26 cellular contexts compared by ENCODE assay signal in the genomic region with DNA sequence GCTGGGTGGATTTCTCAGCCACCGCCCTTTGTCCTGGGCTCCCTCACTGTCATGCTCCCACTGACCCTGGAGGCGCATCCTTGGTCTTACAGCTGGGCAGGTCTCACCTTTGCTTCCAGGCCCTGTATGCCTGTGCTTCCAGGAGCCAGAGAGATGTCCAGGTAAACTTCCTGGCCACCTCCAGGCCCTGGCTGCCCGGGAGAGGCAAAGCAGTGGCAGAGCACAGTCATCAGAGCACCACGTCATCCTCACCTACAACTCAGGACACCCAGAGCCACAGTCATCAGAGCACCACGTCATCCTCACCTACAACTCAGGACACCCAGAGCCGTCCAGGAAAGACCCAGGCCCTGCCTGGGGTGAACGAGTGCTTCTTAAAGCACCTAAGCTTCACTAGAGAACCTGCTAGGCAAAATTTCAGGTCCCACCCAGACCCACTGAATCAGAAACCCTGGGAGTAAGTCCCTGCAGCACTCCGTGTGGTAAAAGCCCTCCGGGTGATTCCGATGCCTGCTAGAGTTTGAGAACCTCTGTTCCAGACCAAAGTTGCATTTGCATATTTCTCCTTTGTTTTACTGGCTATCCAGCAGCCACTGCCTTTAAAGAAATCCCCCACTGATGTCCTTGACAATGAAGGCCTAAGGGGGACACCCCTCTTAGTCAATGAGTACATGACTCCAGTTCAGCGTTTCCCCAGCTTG.
DNase-seq lines count a peak whose midpoint lies in the region; ATAC-seq and TF ChIP-seq lines count a peak whose summit lies in the region.
"Had no signal": no experiment of that assay in that cellular context is flagged by ENCODE, and none has a peak within 500 bp of the region (broad histone marks: within the 10 kb centered on the region; RNA-seq: fewer than 3 reads in every experiment).

No MANE protein-coding gene starts in this region.

- BruUV-seq in A673 (replicated peaks; lab: Mats Ljungman, UMichigan) = no TSS peak

- POLR2A ChIA-PET in A673 (lab: Charles Lee; ENCODE audit: low non-redundant PET) = no interaction called here

- no peak overlapping the region for H3K9ac ChIP-seq in H9 (ENCODE audit: extremely low read depth, insufficient read length, low read length)

- peaks cover 6% of the 10 kb centered on the region; the same call in 1 of the 2 replicates for H3K4me1 ChIP-seq in H9 (ENCODE audit: insufficient read depth, low read length)
- no peaks in the 10 kb centered on the region for H3K4me1 ChIP-seq in A673 (ENCODE audit: insufficient read depth, low read length, poor library complexity, severe bottlenecking)
- H3K4me1 ChIP-seq in effector memory CD4-positive, alpha-beta T cell (ENCODE audit: control insufficient read depth, insufficient read depth, low read length, poor library complexity, severe bottlenecking) = no peaks in the 10 kb centered on the region
- H3K4me1 ChIP-seq: body of pancreas had no signal

- H3K27ac ChIP-seq in H9 (ENCODE audit: insufficient read length, low read depth, low read length) (no peak overlapping the region), skin epidermis (peak overlapping the region in 11 of 21 experiments; percentile 2 to 48 (median 32)), A673 (ENCODE audit: low read depth, low read length, poor library complexity, severe bottlenecking) (no peak overlapping the region)
- no peak overlapping the region for H3K27ac ChIP-seq in effector memory CD4-positive, alpha-beta T cell (ENCODE audit: insufficient read depth, low read length, poor library complexity, severe bottlenecking)
- H3K27ac ChIP-seq: body of pancreas had no signal

- no peak overlapping the region for H3K4ac ChIP-seq in H9 (ENCODE audit: low read depth, low read length)

- H2BK120ac ChIP-seq in H9 (ENCODE audit: low read depth, low read length, poor library complexity, severe bottlenecking) = no peak overlapping the region

- no peak overlapping the region for H4K8ac ChIP-seq in H9 (replicated peaks; ENCODE audit: insufficient read length, low read depth, low read length)

- no peaks in the 10 kb centered on the region; the same call in 1 of the 2 replicates for H3K79me2 ChIP-seq in H9 (ENCODE audit: insufficient read depth, low read length)

- no CpG with 5 or more reads among the region's 11 CpGs for WGBS in H9 (ENCODE audit: extremely low coverage, insufficient read length, low lambda C conversion rate)

- H2AFZ ChIP-seq in H9 (ENCODE audit: low read length) = no peak overlapping the region

- peak overlapping the region; percentile 75 to 92 (median 81); a peak in 5 of 7 replicates for H3K27ac Mint-ChIP-seq in H9
- H3K27ac Mint-ChIP-seq in central memory CD8-positive, alpha-beta T cell (ENCODE audit: low read depth) = peak overlapping the region; percentile 39
- H3K27ac Mint-ChIP-seq: activated CD8-positive, alpha-beta memory T cell treated with anti-CD3 and anti-CD28 coated beads, Interleukin-2, amount 10 ng/mL, durations not matched to agents 7 days and 5 days; activated naive CD8-positive, alpha-beta T cell treated with anti-CD3 and anti-CD28 coated beads, Interleukin-2, amount 10 ng/mL, durations not matched to agents 7 days and 5 days; activated T-helper 17 cell treated with anti-CD3 and anti-CD28 coated beads, Interleukin-2, amount 50 U/mL, for 72 hours; CD4-positive, alpha-beta T cell; T-cell had no signal

- peaks cover 46 to 53% of the 10 kb centered on the region in 2 experiments for H3K4me1 Mint-ChIP-seq in H9
- H3K4me1 Mint-ChIP-seq in central memory CD8-positive, alpha-beta T cell = peaks cover 19% of the 10 kb centered on the region
- H3K4me1 Mint-ChIP-seq: activated CD8-positive, alpha-beta memory T cell treated with anti-CD3 and anti-CD28 coated beads, Interleukin-2, amount 10 ng/mL, durations not matched to agents 7 days and 5 days; activated T-helper 17 cell treated with anti-CD3 and anti-CD28 coated beads, Interleukin-2, amount 50 U/mL, for 72 hours had no signal

- no peak overlapping the region for H3K4me2 ChIP-seq in H9 (ENCODE audit: insufficient read depth, insufficient read length, low read length)

- H3K27me3 ChIP-seq in H9 (ENCODE audit: insufficient read depth, low read length) (no peaks in the 10 kb centered on the region), A673 (replicated peaks; ENCODE audit: insufficient read depth, low read depth, low read length, poor library complexity) (no peaks in the 10 kb centered on the region)
- no peaks in the 10 kb centered on the region for H3K27me3 ChIP-seq in effector memory CD4-positive, alpha-beta T cell (replicated peaks; ENCODE audit: control insufficient read depth, insufficient read depth, low read length, poor library complexity, severe bottlenecking)
- H3K27me3 ChIP-seq: body of pancreas, uterus had no signal

- H4K91ac ChIP-seq in H9 (ENCODE audit: insufficient read length, low read depth, low read length) = no peak overlapping the region

- H3K4me3 ChIP-seq in skin epidermis (no peak overlapping the region), A673 (ENCODE audit: low read depth, low read length, poor library complexity, severe bottlenecking) (no peak overlapping the region)
- no peak overlapping the region for H3K4me3 ChIP-seq in effector memory CD4-positive, alpha-beta T cell (ENCODE audit: insufficient read depth, low read depth, low read length, poor library complexity, severe bottlenecking)
- H3K4me3 ChIP-seq: body of pancreas, K562, uterus had no signal

- H3K9me3 ChIP-seq in H9 (ENCODE audit: control insufficient read depth, low read depth, low read length) (no peaks in the 10 kb centered on the region), A673 (ENCODE audit: low read depth, low read length, poor library complexity, severe bottlenecking) (no peaks in the 10 kb centered on the region)
- no peaks in the 10 kb centered on the region for H3K9me3 ChIP-seq in effector memory CD4-positive, alpha-beta T cell (ENCODE audit: control insufficient read depth, low read length)
- H3K9me3 ChIP-seq: body of pancreas, uterus had no signal

- H3K18ac ChIP-seq in H9 (ENCODE audit: insufficient read length, low read depth, low read length) = no peak overlapping the region

- DNase-seq in H9 = no peak
- DNase-seq in central memory CD8-positive, alpha-beta T cell (ENCODE audit: low spot score in 2 of 2) = no peak
- DNase-seq in kidney tubule cell (ENCODE audit: low spot score) = peak; percentile 45
- no peak for DNase-seq in A673 (ENCODE audit: low spot score)
- DNase-seq in effector memory CD4-positive, alpha-beta T cell = no peak
- DNase-seq in stimulated activated CD4-positive, alpha-beta T cell treated with anti-CD3 and anti-CD28 coated beads, Interleukin-2, amount 100 ng/mL, for 48 hours = no peak
- DNase-seq: activated CD4-positive, alpha-beta T cell treated with anti-CD3 and anti-CD28 coated beads for 4 hours; activated CD8-positive, alpha-beta memory T cell treated with anti-CD3 and anti-CD28 coated beads, Interleukin-2, amount 10 ng/mL, durations not matched to agents 7 days and 5 days; activated naive CD8-positive, alpha-beta T cell treated with anti-CD3 and anti-CD28 coated beads, Interleukin-2, amount 10 ng/mL, durations not matched to agents 7 days and 5 days; body of pancreas; CD4-positive, alpha-beta T cell; cortex of kidney; DMS53; foreskin fibroblast; hypothalamus; OCI-M1; SHP77 treated with DMSO at 0.1 percent for 48 hours; stimulated activated CD4-positive, alpha-beta T cell treated with anti-CD3 and anti-CD28 coated beads, Interleukin-4, amount 100 ng/mL, for 4 hours; substantia nigra; T-cell; uterus had no signal

- no peaks in the 10 kb centered on the region for H4K20me1 ChIP-seq in H9 (ENCODE audit: control insufficient read depth, insufficient read depth, insufficient read length)

- CTCF ChIA-PET in A673 (lab: Charles Lee) = no interaction called here

- TF ChIP-seq CTCF in H9 (conservative IDR thresholded peaks at IDR 0.05) (no peak), A673 (conservative IDR thresholded peaks at IDR 0.05; ENCODE audit: low read depth, low read length) (no peak)

- H3K36me3 Mint-ChIP-seq in H9 (ENCODE audit: insufficient read depth in 1 of 3, low read depth in 3 of 3) = peaks cover 4 to 60% (median 16%) of the 10 kb centered on the region in 3 experiments; a peak in 6 of 7 replicates
- H3K36me3 Mint-ChIP-seq in central memory CD8-positive, alpha-beta T cell (ENCODE audit: insufficient read depth) = no peaks in the 10 kb centered on the region
- H3K36me3 Mint-ChIP-seq: activated CD8-positive, alpha-beta memory T cell treated with anti-CD3 and anti-CD28 coated beads, Interleukin-2, amount 10 ng/mL, durations not matched to agents 7 days and 5 days; activated naive CD8-positive, alpha-beta T cell treated with anti-CD3 and anti-CD28 coated beads, Interleukin-2, amount 10 ng/mL, durations not matched to agents 7 days and 5 days; T-cell had no signal

- no peak overlapping the region for H4K5ac ChIP-seq in H9 (ENCODE audit: insufficient read length, low read depth, low read length)

- no peaks in the 10 kb centered on the region for H3K79me1 ChIP-seq in H9 (ENCODE audit: insufficient read depth, low read depth, low read length, poor library complexity, severe bottlenecking)

- no peak overlapping the region for H2BK12ac ChIP-seq in H9 (ENCODE audit: insufficient read length, low read depth, low read length)

- H3K36me3 ChIP-seq in A673 (ENCODE audit: insufficient read depth, low read length, poor library complexity, severe bottlenecking) = no peaks in the 10 kb centered on the region
- H3K36me3 ChIP-seq in effector memory CD4-positive, alpha-beta T cell (ENCODE audit: control insufficient read depth, insufficient read depth, low read length) = no peaks in the 10 kb centered on the region
- H3K36me3 ChIP-seq: uterus had no signal

- H3K4me3 Mint-ChIP-seq in H9 = no peak overlapping the region; a peak in 1 of 5 replicates
- H3K4me3 Mint-ChIP-seq in central memory CD8-positive, alpha-beta T cell = no peak overlapping the region
- H3K4me3 Mint-ChIP-seq: activated CD8-positive, alpha-beta memory T cell treated with anti-CD3 and anti-CD28 coated beads, Interleukin-2, amount 10 ng/mL, durations not matched to agents 7 days and 5 days; activated naive CD8-positive, alpha-beta T cell treated with anti-CD3 and anti-CD28 coated beads, Interleukin-2, amount 10 ng/mL, durations not matched to agents 7 days and 5 days; activated T-helper 17 cell treated with anti-CD3 and anti-CD28 coated beads, Interleukin-2, amount 50 U/mL, for 72 hours; CD4-positive, alpha-beta T cell; nephron; T-cell had no signal

- no peak overlapping the region for H2BK5ac ChIP-seq in H9 (ENCODE audit: insufficient read length, low read length)

- H3K14ac ChIP-seq in H9 (ENCODE audit: insufficient read depth, low read length) = no peak overlapping the region; the same call in 1 of the 2 replicates

- ATAC-seq in central memory CD8-positive, alpha-beta T cell (replicated peaks; ENCODE audit: extremely low read depth, poor library complexity, severe bottlenecking) = no peak
- ATAC-seq in HG02588 (IDR thresholded peaks at IDR 0.05; ENCODE audit: unreplicated experiment) = no peak
- ATAC-seq: activated CD8-positive, alpha-beta memory T cell treated with anti-CD3 and anti-CD28 coated beads, Interleukin-2, amount 10 ng/mL, durations not matched to agents 7 days and 5 days; activated T-helper 17 cell treated with anti-CD3 and anti-CD28 coated beads, Interleukin-2, amount 50 U/mL, for 72 hours; body of pancreas; K562; T-cell had no signal

- H3K23me2 ChIP-seq in H9 (ENCODE audit: insufficient read length, low read depth, low read length, poor library complexity, severe bottlenecking) = no peaks in the 10 kb centered on the region

- no peak overlapping the region for H3K23ac ChIP-seq in H9 (ENCODE audit: insufficient read length, low read depth, low read length)

- no peak overlapping the region for H3T11ph ChIP-seq in H9 (ENCODE audit: low read length)

- no peak overlapping the region for H2BK20ac ChIP-seq in H9 (ENCODE audit: low read depth, low read length, poor library complexity, severe bottlenecking)

- no peak overlapping the region for H3K56ac ChIP-seq in H9 (ENCODE audit: insufficient read length, low read depth, low read length)

- no peaks in the 10 kb centered on the region for H3K9me3 Mint-ChIP-seq in H9
- H3K9me3 Mint-ChIP-seq in central memory CD8-positive, alpha-beta T cell = no peaks in the 10 kb centered on the region
- H3K9me3 Mint-ChIP-seq: activated naive CD8-positive, alpha-beta T cell treated with anti-CD3 and anti-CD28 coated beads, Interleukin-2, amount 10 ng/mL, durations not matched to agents 7 days and 5 days; activated T-helper 17 cell treated with anti-CD3 and anti-CD28 coated beads, Interleukin-2, amount 50 U/mL, for 72 hours; CD4-positive, alpha-beta T cell; nephron; T-cell had no signal

- H2AK5ac ChIP-seq in H9 (ENCODE audit: insufficient read length, low read length) = no peak overlapping the region

- H2BK15ac ChIP-seq in H9 (ENCODE audit: low read depth, low read length) = no peak overlapping the region

- no peaks in the 10 kb centered on the region for H3K27me3 Mint-ChIP-seq in H9 (ENCODE audit: low read depth)
- no peaks in the 10 kb centered on the region for H3K27me3 Mint-ChIP-seq in central memory CD8-positive, alpha-beta T cell
- H3K27me3 Mint-ChIP-seq: activated naive CD8-positive, alpha-beta T cell treated with anti-CD3 and anti-CD28 coated beads, Interleukin-2, amount 10 ng/mL, durations not matched to agents 7 days and 5 days; activated T-helper 17 cell treated with anti-CD3 and anti-CD28 coated beads, Interleukin-2, amount 50 U/mL, for 72 hours; CD4-positive, alpha-beta T cell; T-cell had no signal

- intact Hi-C loops in A673 (cut with micrococcal nuclease; ENCODE audit: unreplicated experiment) = no loop called here

Comparison
In these comparisons a context has a peak if more than half of its experiments do, and no peak if none do; other contexts are left out.
1. H3K27ac ChIP-seq: peak in skin epidermis (11 of 21); none in H9 (single experiment), A673 (single experiment) and effector memory CD4-positive, alpha-beta T cell (single experiment).